In the genomic region with DNA sequence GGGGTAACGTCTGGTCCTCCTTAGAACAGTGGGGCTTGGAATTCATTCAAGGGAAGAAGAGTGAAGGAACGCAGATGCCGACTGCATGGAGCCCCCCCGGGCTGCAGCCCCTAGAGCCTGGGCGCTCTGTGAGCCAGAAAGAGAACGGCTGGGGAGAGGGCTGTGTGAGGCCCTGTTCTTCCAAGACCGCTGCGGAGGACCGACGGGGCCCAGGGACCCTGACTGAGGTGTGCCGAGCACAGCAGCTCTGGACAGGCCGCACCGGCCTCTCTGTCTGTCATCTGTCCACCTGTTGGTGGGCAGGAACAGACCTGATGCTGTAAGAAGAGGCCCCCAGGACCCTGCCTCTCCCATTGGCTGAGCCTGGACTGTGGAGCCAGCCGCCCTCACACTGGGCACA, we compare ENCODE assay signal across 28 cellular contexts.
"Had no signal": no experiment of that assay in that cellular context is flagged by ENCODE, and none has a peak within 500 bp of the region (broad histone marks: within the 10 kb centered on the region; RNA-seq: fewer than 3 reads in every experiment).

No MANE protein-coding gene starts in this region.

- H3K4me3 ChIP-seq: adrenal gland, ascending aorta, esophagus squamous epithelium, left ventricle myocardium inferior, lung, psoas muscle, right atrium auricular region, testis, uterus had no signal

- H3K9ac ChIP-seq: parathyroid adenoma had no signal

- H3K36me3 Mint-ChIP-seq: activated naive CD8-positive, alpha-beta T cell treated with anti-CD3 and anti-CD28 coated beads for 36 hours; type B pancreatic cell had no signal

- H3K9me3 ChIP-seq: adrenal gland, ascending aorta, esophagus squamous epithelium, left ventricle myocardium inferior, psoas muscle, right atrium auricular region, testis, uterus had no signal

- ATAC-seq: activated CD4-positive, CD25-positive, alpha-beta regulatory T cell treated with anti-CD3 and anti-CD28 coated beads, Interleukin-2, amount 50 U/mL, for 24 hours; psoas muscle had no signal

- H3K36me3 ChIP-seq: adrenal gland, ascending aorta, brain microvascular endothelial cell, esophagus squamous epithelium, left ventricle myocardium inferior, right atrium auricular region, uterus had no signal

- H3K27ac Mint-ChIP-seq: activated naive CD4-positive, alpha-beta T cell treated with anti-CD3 and anti-CD28 coated beads for 36 hours; activated naive CD8-positive, alpha-beta T cell treated with anti-CD3 and anti-CD28 coated beads for 36 hours; naive B cell; T-helper 1 cell treated with Interleukin-12 subunit alpha and Interleukin-12 subunit beta and Interleukin-4 antibody, amounts not matched to agents 30 μg/mL and 1 μg/mL, for 36 hours; type B pancreatic cell had no signal

- H2AFZ ChIP-seq: parathyroid adenoma had no signal

- H3K27me3 ChIP-seq: adrenal gland, ascending aorta, brain microvascular endothelial cell, right atrium auricular region, testis, uterus had no signal

- H3K27me3 Mint-ChIP-seq: activated naive CD8-positive, alpha-beta T cell treated with anti-CD3 and anti-CD28 coated beads for 36 hours; type B pancreatic cell had no signal

- H3K27ac ChIP-seq: adrenal gland, brain microvascular endothelial cell, parathyroid adenoma, psoas muscle, right atrium auricular region, testis, VCaP had no signal

- DNase-seq: activated CD4-positive, alpha-beta T cell treated with anti-CD3 and anti-CD28 coated beads for 48 hours; activated CD4-positive, alpha-beta T cell treated with anti-CD3 and anti-CD28 coated beads, Interleukin-2, amount 50 U/mL, for 48 hours; activated CD8-positive, alpha-beta memory T cell treated with anti-CD3 and anti-CD28 coated beads for 24 hours; activated effector memory CD4-positive, alpha-beta T cell treated with anti-CD3 and anti-CD28 coated beads, Interleukin-2, amount 50 U/mL, for 16 hours; activated naive CD4-positive, alpha-beta T cell treated with anti-CD3 and anti-CD28 coated beads for 36 hours; activated naive CD8-positive, alpha-beta T cell treated with anti-CD3 and anti-CD28 coated beads for 36 hours; adrenal gland; brain microvascular endothelial cell; caudate nucleus; esophagus squamous epithelium; foreskin melanocyte; left ventricle myocardium inferior; naive B cell; nucleus accumbens; psoas muscle; stimulated activated naive CD4-positive, alpha-beta T cell; SW 1271; T-helper 9 cell; testis; uterus had no signal

- H3K4me3 Mint-ChIP-seq: activated naive CD4-positive, alpha-beta T cell treated with anti-CD3 and anti-CD28 coated beads for 36 hours; activated naive CD8-positive, alpha-beta T cell treated with anti-CD3 and anti-CD28 coated beads for 36 hours; T-helper 1 cell treated with Interleukin-12 subunit alpha and Interleukin-12 subunit beta and Interleukin-4 antibody, amounts not matched to agents 30 μg/mL and 1 μg/mL, for 36 hours; type B pancreatic cell had no signal

- H3K9me3 Mint-ChIP-seq: activated naive CD8-positive, alpha-beta T cell treated with anti-CD3 and anti-CD28 coated beads for 36 hours had no signal

- H3K79me2 ChIP-seq: parathyroid adenoma had no signal
